Comparison of ENCODE assay signal across 22 cellular contexts in genomic region chrX:113959912-113960626, GRCh38.
"Had no signal": no experiment of that assay in that cellular context is flagged by ENCODE, and none has a peak within 500 bp of the region (broad histone marks: within the 10 kb centered on the region; RNA-seq: fewer than 3 reads in every experiment).

No MANE protein-coding gene starts in this region.

- DNase-seq: activated CD4-positive, alpha-beta T cell treated with anti-CD3 and anti-CD28 coated beads for 48 hours; activated CD8-positive, alpha-beta T cell treated with anti-CD3 and anti-CD28 coated beads for 36 hours; activated gamma-delta T cell; activated T-cell treated with anti-CD3 and anti-CD28 coated beads, Interleukin-2, amount 50 U/mL, for 48 hours; body of pancreas; effector CD8-positive, alpha-beta T cell; foreskin keratinocyte; mucosa of descending colon; naive thymus-derived CD4-positive, alpha-beta T cell; stimulated activated CD4-positive, alpha-beta T cell treated with anti-CD3 and anti-CD28 coated beads, Interleukin-12 subunit alpha, Interleukin-12 subunit beta, amount 100 ng/mL, for 4 hours; stimulated activated CD4-positive, alpha-beta T cell treated with anti-CD3 and anti-CD28 coated beads, Interleukin-2, amount 100 ng/mL, for 24 hours; stomach; testis; WERI-Rb-1 had no signal

- H3K9me3 Mint-ChIP-seq: activated CD8-positive, alpha-beta T cell treated with anti-CD3 and anti-CD28 coated beads for 36 hours had no signal

- H3K27ac ChIP-seq: body of pancreas, coronary artery, foreskin keratinocyte, neutrophil, parathyroid adenoma, stomach, testis, upper lobe of left lung, WERI-Rb-1 had no signal

- H3K4me1 ChIP-seq: body of pancreas, foreskin keratinocyte, parathyroid adenoma, stomach, testis, upper lobe of left lung had no signal

- H3K36me3 ChIP-seq: neutrophil, stomach, upper lobe of left lung, WERI-Rb-1 had no signal

- H3K27ac Mint-ChIP-seq: activated CD8-positive, alpha-beta T cell treated with anti-CD3 and anti-CD28 coated beads for 36 hours; activated naive CD4-positive, alpha-beta T cell treated with anti-CD3 and anti-CD28 coated beads, Interleukin-2, amount 50 U/mL, for 72 hours; naive thymus-derived CD4-positive, alpha-beta T cell; T-helper 1 cell treated with Interleukin-12 subunit alpha and Interleukin-12 subunit beta and Interleukin-4 antibody, amounts not matched to agents 30 μg/mL and 1 μg/mL, for 36 hours had no signal

- ATAC-seq: activated CD8-positive, alpha-beta T cell treated with anti-CD3 and anti-CD28 coated beads for 36 hours; activated naive CD4-positive, alpha-beta T cell treated with anti-CD3 and anti-CD28 coated beads, Interleukin-2, amount 50 U/mL, for 72 hours; body of pancreas; foreskin keratinocyte; left lobe of liver; mucosa of descending colon; naive thymus-derived CD4-positive, alpha-beta T cell had no signal

- H3K27me3 ChIP-seq: body of pancreas, foreskin keratinocyte, neutrophil, stomach, testis, upper lobe of left lung had no signal

- H3K4me1 Mint-ChIP-seq: central memory CD8-positive, alpha-beta T cell; naive thymus-derived CD4-positive, alpha-beta T cell had no signal

- H3K4me3 ChIP-seq: body of pancreas, coronary artery, mucosa of descending colon, stomach, testis, upper lobe of left lung had no signal

- H2AFZ ChIP-seq: parathyroid adenoma had no signal

- H3K4me3 Mint-ChIP-seq: activated CD8-positive, alpha-beta T cell treated with anti-CD3 and anti-CD28 coated beads for 36 hours; central memory CD8-positive, alpha-beta T cell; naive thymus-derived CD4-positive, alpha-beta T cell; T-helper 1 cell treated with Interleukin-12 subunit alpha and Interleukin-12 subunit beta and Interleukin-4 antibody, amounts not matched to agents 30 μg/mL and 1 μg/mL, for 36 hours had no signal

- H3K27me3 Mint-ChIP-seq: activated CD8-positive, alpha-beta T cell treated with anti-CD3 and anti-CD28 coated beads for 36 hours; central memory CD8-positive, alpha-beta T cell; naive thymus-derived CD4-positive, alpha-beta T cell had no signal

- H3K9ac ChIP-seq: parathyroid adenoma had no signal

- H3K36me3 Mint-ChIP-seq: activated naive CD4-positive, alpha-beta T cell treated with anti-CD3 and anti-CD28 coated beads, Interleukin-2, amount 50 U/mL, for 72 hours; naive thymus-derived CD4-positive, alpha-beta T cell had no signal

- H3K9me3 ChIP-seq: body of pancreas, mucosa of descending colon, neutrophil, stomach, testis, upper lobe of left lung had no signal
